ENCODE assay signal across 30 cellular contexts in genomic region chrX:96987228-96987627, GRCh38.
DNase-seq lines count a peak whose midpoint lies in the region; ATAC-seq and TF ChIP-seq lines count a peak whose summit lies in the region.
"Had no signal": no experiment of that assay in that cellular context is flagged by ENCODE, and none has a peak within 500 bp of the region (broad histone marks: within the 10 kb centered on the region; RNA-seq: fewer than 3 reads in every experiment).

No MANE protein-coding gene starts in this region.

- H3K4me3 ChIP-seq in BJ (ENCODE audit: low read depth, low read length) (no peak overlapping the region), choroid plexus epithelial cell (ENCODE audit: low read depth, low read length) (no peak overlapping the region), H7 (ENCODE audit: insufficient read depth, low read depth, low read length) (no peak overlapping the region)
- H3K4me3 ChIP-seq: esophagus squamous epithelium, GM12878, K562, thoracic aorta had no signal

- no peak for ATAC-seq in GM21737 (IDR thresholded peaks at IDR 0.05; ENCODE audit: unreplicated experiment)
- ATAC-seq: activated naive CD4-positive, alpha-beta T cell treated with anti-CD3 and anti-CD28 coated beads, Interleukin-2, amount 50 U/mL, for 72 hours; GM12878; K562; left ventricle myocardium superior; right cardiac atrium; stimulated activated naive CD8-positive, alpha-beta T cell treated with anti-CD3 and anti-CD28 coated beads, Interleukin-15, amount 100 ng/mL, for 72 hours; T-cell had no signal

- CTCF ChIA-PET in BJ (lab: Yijun Ruan, JAX): no interaction called here

- H3K27me3 ChIP-seq in BJ (ENCODE audit: control insufficient read depth, insufficient read depth, low read length): no peaks in the 10 kb centered on the region
- H3K27me3 ChIP-seq in H7 (ENCODE audit: control insufficient read depth, insufficient read depth, low read length): no peaks in the 10 kb centered on the region
- H3K27me3 ChIP-seq: esophagus squamous epithelium had no signal

- TF ChIP-seq CTCF in BJ (IDR thresholded peaks at IDR 0.05; ENCODE audit: insufficient read depth, low read depth, low read length): no peak
- no peak for TF ChIP-seq CTCF in choroid plexus epithelial cell (conservative IDR thresholded peaks at IDR 0.05; ENCODE audit: low read depth, low read length)

- peak; percentile 0 for DNase-seq in BJ (ENCODE audit: low read depth)
- DNase-seq in LHCN-M2 (ENCODE audit: low read depth): peak; percentile 49
- peak; percentile 75 for DNase-seq in choroid plexus epithelial cell (ENCODE audit: low read depth)
- peak; percentile 11 for DNase-seq in hepatic stellate cell (ENCODE audit: low spot score)
- DNase-seq in H7: no peak
- DNase-seq in amygdala (lab: John Stamatoyannopoulos, UW): no peak
- no peak for DNase-seq in MV-4-11 (lab: John Stamatoyannopoulos, UW)
- DNase-seq: activated CD4-positive, alpha-beta T cell treated with anti-CD3 and anti-CD28 coated beads for 48 hours; aorta; CD4-positive, alpha-beta T cell; esophagus squamous epithelium; glutamatergic neuron; islet precursor cell; left ventricle myocardium superior; NCI-H1092 treated with DMSO at 0.1 percent for 48 hours; NCI-H187 treated with DMSO at 0.1 percent for 48 hours; NCI-H2171 treated with DMSO at 0.1 percent for 48 hours; NCI-H524; OCI-M1; posterior cingulate gyrus; right cardiac atrium; stimulated activated CD8-positive, alpha-beta memory T cell treated with anti-CD3 and anti-CD28 coated beads, Interleukin-4, amount 100 ng/mL, for 48 hours; stimulated activated naive CD8-positive, alpha-beta T cell treated with anti-CD3 and anti-CD28 coated beads, Interleukin-15, amount 100 ng/mL, for 72 hours; T-cell; WERI-Rb-1 had no signal

- no peaks in the 10 kb centered on the region for H3K36me3 ChIP-seq in BJ (ENCODE audit: control insufficient read depth, insufficient read depth, low read length)
- no peaks in the 10 kb centered on the region for H3K36me3 ChIP-seq in H7 (replicated peaks; ENCODE audit: control insufficient read depth, insufficient read depth, low read length)
- H3K36me3 ChIP-seq: esophagus squamous epithelium, thoracic aorta, WERI-Rb-1 had no signal

- POLR2A ChIA-PET in BJ (lab: Charles Lee): no interaction called here

Comparison
In these comparisons a context has a peak if more than half of its experiments do, and no peak if none do; other contexts are left out.
1. DNase-seq: peak in BJ (single experiment), LHCN-M2 (single experiment), choroid plexus epithelial cell (single experiment) and hepatic stellate cell (single experiment); none in H7 (single experiment), amygdala (0 of 56) and MV-4-11 (single experiment).